1 cellular context compared by ENCODE assay signal in the genomic region with DNA sequence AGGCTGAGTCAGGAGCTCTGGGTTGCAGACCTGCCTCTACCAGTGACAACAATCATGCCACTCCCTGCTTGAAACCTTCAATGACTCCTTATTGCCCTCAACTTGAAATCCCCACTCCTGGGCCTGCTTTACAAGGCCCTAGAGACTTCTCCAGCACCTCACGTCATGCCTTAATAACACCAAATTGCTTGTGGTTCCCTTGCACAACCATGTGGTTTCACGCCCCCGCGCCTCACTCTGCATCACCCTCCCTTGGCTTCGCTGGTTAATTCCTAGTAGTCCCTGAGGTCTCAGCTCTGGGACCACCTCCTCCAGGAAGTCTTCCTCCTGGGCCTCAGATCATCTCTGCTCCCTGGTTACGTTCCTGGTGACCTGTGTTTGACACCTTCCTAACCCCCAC.
TF ChIP-seq lines count a peak whose summit lies in the region.

No MANE protein-coding gene starts in this region.

TF ChIP-seq in HEK293, 187 proteins besides CTCF, POLR2A, EP300 and RAD21 (continued from another document and continues in another):
- TF ChIP-seq ZNF280C (tag by site-specific recombination; IDR thresholded peaks at IDR 0.05) (no peak), ZBTB20 (tag by site-specific recombination; IDR thresholded peaks at IDR 0.05) (peak; percentile 100), ZNF501 (tag by site-specific recombination; IDR thresholded peaks at IDR 0.05) (no peak), ZXDB (tag by site-specific recombination; IDR thresholded peaks at IDR 0.05) (peak; percentile 97), ZNF473 (tag by site-specific recombination; IDR thresholded peaks at IDR 0.05) (no peak), ZNF837 (tag by site-specific recombination; IDR thresholded peaks at IDR 0.05) (no peak), ZBTB10 (tag by site-specific recombination; IDR thresholded peaks at IDR 0.05) (peak; percentile 79; the same call in 1 of the 2 replicates), PRDM4 (tag by site-specific recombination; IDR thresholded peaks at IDR 0.05) (peak; percentile 99), ZSCAN5A (tag by site-specific recombination; IDR thresholded peaks at IDR 0.05) (no peak; the same call in 1 of the 2 replicates), MEIS1 (CRISPR knock-in tag; IDR thresholded peaks at IDR 0.05; ENCODE audit: borderline replicate concordance) (no peak), ZNF514 (tag by site-specific recombination; IDR thresholded peaks at IDR 0.05) (no peak), ZNF292 (tag by site-specific recombination; IDR thresholded peaks at IDR 0.05; ENCODE audit: borderline replicate concordance, low read depth) (no peak), ZNF341 (tag by site-specific recombination; IDR thresholded peaks at IDR 0.05; ENCODE audit: low read depth) (peak; percentile 73), ZNF157 (tag by site-specific recombination; IDR thresholded peaks at IDR 0.05) (no peak), ZNF654 (tag by site-specific recombination; IDR thresholded peaks at IDR 0.05; ENCODE audit: low read depth) (no peak), ZNF623 (tag by site-specific recombination; IDR thresholded peaks at IDR 0.05) (no peak; the same call in none of the 2 replicates), ZNF560 (tag by site-specific recombination; IDR thresholded peaks at IDR 0.05; ENCODE audit: borderline replicate concordance) (no peak), MZF1 (tag by site-specific recombination; IDR thresholded peaks at IDR 0.05; ENCODE audit: borderline replicate concordance) (peak; percentile 100), ZNF624 (tag by site-specific recombination; IDR thresholded peaks at IDR 0.05) (no peak), ZNF530 (tag by site-specific recombination; IDR thresholded peaks at IDR 0.05; ENCODE audit: low read depth) (no peak), MYNN (tag by site-specific recombination; IDR thresholded peaks at IDR 0.05; ENCODE audit: borderline replicate concordance) (no peak; the same call in 1 of the 2 replicates), ZNF214 (tag by site-specific recombination; IDR thresholded peaks at IDR 0.05; ENCODE audit: borderline replicate concordance) (no peak), KLF9 (tag by site-specific recombination; IDR thresholded peaks at IDR 0.05; ENCODE audit: low read depth) (peak; percentile 87), GLIS1 (tag by site-specific recombination; IDR thresholded peaks at IDR 0.05) (peak; percentile 98), ZBTB1 (tag by site-specific recombination; IDR thresholded peaks at IDR 0.05) (peak; percentile 99), GFI1B (tag by site-specific recombination; IDR thresholded peaks at IDR 0.05) (peak; percentile 94), ZNF114 (tag by site-specific recombination; IDR thresholded peaks at IDR 0.05) (no peak), ZBTB21 (tag by site-specific recombination; IDR thresholded peaks at IDR 0.05) (peak; percentile 98), SETDB1 (IDR thresholded peaks at IDR 0.05; ENCODE audit: insufficient read length, low read length) (no peak), ZNF571 (tag by site-specific recombination; IDR thresholded peaks at IDR 0.05) (no peak), REST (tag by site-specific recombination; IDR thresholded peaks at IDR 0.05) (peak; percentile 28; the same call in 1 of the 2 replicates), ZNF544 (tag by site-specific recombination; IDR thresholded peaks at IDR 0.05) (no peak), ZNF692 (tag by site-specific recombination; IDR thresholded peaks at IDR 0.05) (peak; percentile 95), ZFP37 (tag by site-specific recombination; IDR thresholded peaks at IDR 0.05) (no peak), WT1 (tag by site-specific recombination; IDR thresholded peaks at IDR 0.05) (peak; percentile 100), BCL11A (tag by site-specific recombination; IDR thresholded peaks at IDR 0.05; ENCODE audit: low read depth) (peak; percentile 100), ZNF777 (tag by site-specific recombination; IDR thresholded peaks at IDR 0.05; ENCODE audit: borderline replicate concordance) (no peak), ZNF18 (tag by site-specific recombination; IDR thresholded peaks at IDR 0.05) (peak; percentile 91)
- TF ChIP-seq, protein P1, sequence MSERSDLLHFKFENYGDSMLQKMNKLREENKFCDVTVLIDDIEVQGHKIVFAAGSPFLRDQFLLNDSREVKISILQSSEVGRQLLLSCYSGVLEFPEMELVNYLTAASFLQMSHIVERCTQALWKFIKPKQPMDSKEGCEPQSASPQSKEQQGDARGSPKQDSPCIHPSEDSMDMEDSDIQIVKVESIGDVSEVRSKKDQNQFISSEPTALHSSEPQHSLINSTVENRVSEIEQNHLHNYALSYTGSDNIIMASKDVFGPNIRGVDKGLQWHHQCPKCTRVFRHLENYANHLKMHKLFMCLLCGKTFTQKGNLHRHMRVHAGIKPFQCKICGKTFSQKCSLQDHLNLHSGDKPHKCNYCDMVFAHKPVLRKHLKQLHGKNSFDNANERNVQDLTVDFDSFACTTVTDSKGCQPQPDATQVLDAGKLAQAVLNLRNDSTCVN (tag by site-specific recombination; optimal IDR thresholded peaks at IDR 0.05), result peak; percentile 55
